In the genomic region with DNA sequence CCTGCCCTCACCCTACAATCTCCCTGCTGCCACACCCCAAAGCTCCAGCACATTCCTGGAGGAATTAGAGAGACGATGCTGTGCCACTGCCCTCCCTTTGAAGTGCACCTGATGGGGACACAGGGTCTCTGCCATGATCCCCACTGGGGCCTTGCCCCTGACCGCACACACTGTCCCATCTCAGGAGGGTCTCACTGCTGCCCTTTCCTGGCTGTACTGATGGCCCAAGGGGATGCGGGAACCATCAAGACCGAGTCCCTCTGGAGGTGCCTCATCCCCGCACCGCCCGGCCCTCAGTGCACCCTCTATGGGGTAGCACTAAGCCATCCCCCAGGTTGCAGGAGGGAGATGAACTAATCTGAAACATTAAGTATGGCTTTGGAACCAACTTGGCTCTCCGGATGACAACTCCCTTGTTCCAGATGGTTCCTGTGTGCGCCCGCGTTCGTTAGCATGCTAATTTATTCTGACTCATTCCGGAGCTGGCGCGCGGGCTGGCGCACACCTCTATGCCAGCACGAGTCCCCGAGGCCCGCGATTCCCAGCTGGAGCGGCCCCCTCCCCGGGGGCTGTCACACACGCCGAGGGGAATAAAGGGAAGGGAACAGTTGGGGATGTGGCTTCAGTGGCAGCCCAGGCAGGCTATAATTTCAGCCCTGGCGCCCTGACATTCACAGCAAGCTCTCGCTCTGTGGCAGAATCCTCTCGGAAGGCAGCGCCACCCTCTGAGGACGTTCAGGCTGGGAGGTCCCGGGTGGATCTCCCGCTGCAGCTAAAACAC, we compare ENCODE assay signal across 15 cellular contexts. TPM values are rescaled to one million over a fixed set of nuclear protein-coding genes. Genes with fewer than 3 reads are reported as not detected.
DNase-seq lines count a peak whose midpoint lies in the region; ATAC-seq and TF ChIP-seq lines count a peak whose summit lies in the region.
"Had no signal": no experiment of that assay in that cellular context is flagged by ENCODE, and none has a peak within 500 bp of the region (broad histone marks: within the 10 kb centered on the region; RNA-seq: fewer than 3 reads in every experiment).

No MANE protein-coding gene starts in this region.

- no peaks in the 10 kb centered on the region for H3K9me3 ChIP-seq in left ventricle myocardium inferior (replicated peaks)
- H3K9me3 ChIP-seq in OCI-LY7 (ENCODE audit: low read length) = no peaks in the 10 kb centered on the region
- H3K9me3 ChIP-seq: pancreas had no signal

- ATAC-seq in Right ventricle myocardium superior (ENCODE audit: poor library complexity) = no peak
- ATAC-seq: pancreas had no signal

- intact Hi-C loops in left ventricle myocardium inferior (cut with micrococcal nuclease) (no loop called here), Right ventricle myocardium superior (cut with DNase I) (no loop called here), OCI-LY7 (cut with micrococcal nuclease; ENCODE audit: unreplicated experiment) (no loop called here)

- peaks cover 7% of the 10 kb centered on the region for H3K4me1 ChIP-seq in left ventricle myocardium inferior
- H3K4me1 ChIP-seq in OCI-LY7 (ENCODE audit: insufficient read depth, low read length, poor library complexity, severe bottlenecking) = no peaks in the 10 kb centered on the region
- H3K4me1 ChIP-seq: pancreas had no signal

- no peaks in the 10 kb centered on the region for H4K20me1 ChIP-seq in OCI-LY7 (ENCODE audit: insufficient read depth, low read length)

- no peaks in the 10 kb centered on the region for H3K36me3 Mint-ChIP-seq in activated CD4-positive, alpha-beta T cell treated with anti-CD3 and anti-CD28 coated beads, Interleukin-2, amount 10 ng/mL, durations not matched to agents 7 days and 5 days (ENCODE audit: low read depth)
- H3K36me3 Mint-ChIP-seq: activated naive CD8-positive, alpha-beta T cell had no signal

- H3K27me3 ChIP-seq in left ventricle myocardium inferior (ENCODE audit: low read depth) = peaks cover 82% of the 10 kb centered on the region

- no peaks in the 10 kb centered on the region for H3K9me3 Mint-ChIP-seq in activated CD4-positive, alpha-beta T cell treated with anti-CD3 and anti-CD28 coated beads, Interleukin-2, amount 10 ng/mL, durations not matched to agents 7 days and 5 days
- H3K9me3 Mint-ChIP-seq: central memory CD8-positive, alpha-beta T cell had no signal

- H3K36me3 ChIP-seq in left ventricle myocardium inferior = no peaks in the 10 kb centered on the region
- H3K36me3 ChIP-seq in OCI-LY7 (ENCODE audit: insufficient read depth, low read length) = no peaks in the 10 kb centered on the region
- H3K36me3 ChIP-seq: pancreas had no signal

- H3K4me3 Mint-ChIP-seq in activated CD4-positive, alpha-beta T cell treated with anti-CD3 and anti-CD28 coated beads, Interleukin-2, amount 10 ng/mL, durations not matched to agents 7 days and 5 days = no peak overlapping the region
- H3K4me3 Mint-ChIP-seq: activated naive CD8-positive, alpha-beta T cell; central memory CD8-positive, alpha-beta T cell had no signal

- H3K79me2 ChIP-seq in OCI-LY7 (ENCODE audit: insufficient read depth, low read depth, low read length) = no peaks in the 10 kb centered on the region

- H3K4me1 Mint-ChIP-seq in activated CD4-positive, alpha-beta T cell treated with anti-CD3 and anti-CD28 coated beads, Interleukin-2, amount 10 ng/mL, durations not matched to agents 7 days and 5 days = no peaks in the 10 kb centered on the region
- H3K4me1 Mint-ChIP-seq: central memory CD8-positive, alpha-beta T cell had no signal

- no peak overlapping the region for H2AFZ ChIP-seq in OCI-LY7 (ENCODE audit: low read length)

- CTCF ChIA-PET in OCI-LY7 (lab: Charles Lee; ENCODE audit: unreplicated experiment) = no interaction called here
- CTCF ChIA-PET in activated CD4-positive, alpha-beta T cell treated with anti-CD3 and anti-CD28 coated beads, Interleukin-2, amount 10 ng/mL, durations not matched to agents 7 days and 5 days (lab: Charles Lee) = no interaction called here

- no peak overlapping the region for H3K27ac Mint-ChIP-seq in activated CD4-positive, alpha-beta T cell treated with anti-CD3 and anti-CD28 coated beads, Interleukin-2, amount 10 ng/mL, durations not matched to agents 7 days and 5 days
- H3K27ac Mint-ChIP-seq: activated naive CD8-positive, alpha-beta T cell had no signal

- H3K27ac ChIP-seq in left ventricle myocardium inferior (replicated peaks) (no peak overlapping the region), OCI-LY7 (ENCODE audit: low read depth, low read length, poor library complexity, severe bottlenecking) (no peak overlapping the region)
- H3K27ac ChIP-seq: pancreas, VCaP had no signal

- no peak overlapping the region for H3K4me2 ChIP-seq in OCI-LY7 (ENCODE audit: low read length)

- DNase-seq in left ventricle myocardium inferior = no peak
- no peak for DNase-seq in Right ventricle myocardium superior
- DNase-seq in astrocyte of the hippocampus (ENCODE audit: low read depth, low spot score) = peak; percentile 60
- peak; percentile 69 for DNase-seq in mesenteric fat pad (ENCODE audit: low spot score)
- DNase-seq in OCI-LY7 (ENCODE audit: low spot score) = no peak
- no peak for DNase-seq in SKM-1 (lab: John Stamatoyannopoulos, UW; ENCODE audit: unreplicated experiment)
- DNase-seq in T-helper 9 cell = no peak
- DNase-seq in activated CD4-positive, alpha-beta T cell treated with anti-CD3 and anti-CD28 coated beads, Interleukin-2, amount 10 ng/mL, durations not matched to agents 7 days and 5 days = no peak
- DNase-seq: mesendoderm, NCI-H1436 had no signal

- no peaks in the 10 kb centered on the region for H3K9me2 ChIP-seq in OCI-LY7 (ENCODE audit: insufficient read depth, low read length)

- POLR2A ChIA-PET in OCI-LY7 (lab: Charles Lee) = no interaction called here
- POLR2A ChIA-PET in activated CD4-positive, alpha-beta T cell treated with anti-CD3 and anti-CD28 coated beads, Interleukin-2, amount 10 ng/mL, durations not matched to agents 7 days and 5 days (lab: Charles Lee) = no interaction called here

- H3K4me3 ChIP-seq in left ventricle myocardium inferior (peak overlapping the region; percentile 21), OCI-LY7 (ENCODE audit: low read depth, low read length, poor library complexity, severe bottlenecking) (no peak overlapping the region)
- H3K4me3 ChIP-seq: pancreas had no signal

- no TSS peak for BruUV-seq in OCI-LY7 (replicated peaks; lab: Mats Ljungman, UMichigan)

- H3K27me3 Mint-ChIP-seq in activated CD4-positive, alpha-beta T cell treated with anti-CD3 and anti-CD28 coated beads, Interleukin-2, amount 10 ng/mL, durations not matched to agents 7 days and 5 days = peaks cover 11% of the 10 kb centered on the region

- TF ChIP-seq CTCF in left ventricle myocardium inferior (IDR thresholded peaks at IDR 0.05; ENCODE audit: borderline replicate concordance) = no peak
- no peak for TF ChIP-seq CTCF in OCI-LY7 (conservative IDR thresholded peaks at IDR 0.05; ENCODE audit: low read length)

RNA-seq across cellular contexts. Expression of a gene that starts 34.2 kb away (rescaled TPM):
- total RNA-seq in left ventricle myocardium inferior (44.1 TPM), Right ventricle myocardium superior (42.5 TPM), mesenteric fat pad (25.5 TPM), OCI-LY7 (2022) (not detected in 2 replicates)
- total RNA-seq in OCI-LY7 (2014; rRNA removed; shearing (Covaris generic)) = not detected in 2 replicates
- total RNA-seq in activated CD4-positive, alpha-beta T cell treated with anti-CD3 and anti-CD28 coated beads, Interleukin-2, amount 10 ng/mL, durations not matched to agents 7 days and 5 days = not detected
- total RNA-seq: SK-MEL-5 had no signal

RNA-seq across cellular contexts. Expression of a gene that starts 59.2 kb away (rescaled TPM):
- total RNA-seq in left ventricle myocardium inferior (0.49 TPM), Right ventricle myocardium superior (not detected), mesenteric fat pad (not detected), OCI-LY7 (2022) (not detected in 2 replicates)
- not detected in 2 replicates for total RNA-seq in OCI-LY7 (2014; rRNA removed; shearing (Covaris generic))
- total RNA-seq in activated CD4-positive, alpha-beta T cell treated with anti-CD3 and anti-CD28 coated beads, Interleukin-2, amount 10 ng/mL, durations not matched to agents 7 days and 5 days = not detected

Comparison
In these comparisons a context has a peak if more than half of its experiments do, and no peak if none do; other contexts are left out.
1. DNase-seq: peak in astrocyte of the hippocampus (single experiment) and mesenteric fat pad (single experiment); none in left ventricle myocardium inferior (single experiment), Right ventricle myocardium superior (single experiment), OCI-LY7 (single experiment), SKM-1 (single experiment), T-helper 9 cell (single experiment) and activated CD4-positive, alpha-beta T cell treated with anti-CD3 and anti-CD28 coated beads, Interleukin-2, amount 10 ng/mL, durations not matched to agents 7 days and 5 days (single experiment).
2. RNA of a gene that starts 34.2 kb away (total RNA-seq): 44.1 TPM in left ventricle myocardium inferior (single experiment), 42.5 TPM in Right ventricle myocardium superior (single experiment) and 25.5 TPM in mesenteric fat pad (single experiment); not detected in OCI-LY7 and not detected in activated CD4-positive, alpha-beta T cell treated with anti-CD3 and anti-CD28 coated beads, Interleukin-2, amount 10 ng/mL, durations not matched to agents 7 days and 5 days; every median in the first group is over 10 times any median in the second.